In the genomic region with DNA sequence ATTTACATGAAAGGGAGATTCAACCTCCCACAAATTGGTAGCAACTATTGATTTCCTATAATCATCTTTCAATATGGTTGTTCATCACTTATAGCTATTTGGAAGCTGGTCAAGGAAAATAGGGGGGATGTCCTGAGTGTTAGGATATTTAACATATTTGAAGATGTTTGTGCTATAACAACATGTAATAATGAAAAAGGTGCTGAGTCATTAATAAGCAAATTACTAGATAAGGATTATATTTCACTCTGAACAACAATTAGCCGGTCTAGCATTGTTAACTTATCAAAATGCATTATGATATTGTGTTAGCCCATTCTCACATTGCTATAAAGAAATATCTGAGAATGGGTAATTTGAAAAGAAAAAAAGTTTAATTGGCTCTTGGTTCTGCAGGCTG, we compare ENCODE assay signal across 2 cellular contexts.
TF ChIP-seq lines count a peak whose summit lies in the region.

No MANE protein-coding gene starts in this region.

TF ChIP-seq in HepG2, 621 proteins besides CTCF, POLR2A, EP300 and RAD21:
- no peak for TF ChIP-seq PAF1 (CRISPR knock-in tag; IDR thresholded peaks at IDR 0.05)
- TF ChIP-seq MAFK (conservative IDR thresholded peaks at IDR 0.05 in 1 of 2, IDR thresholded peaks at IDR 0.05 in 1 of 2; ENCODE audit: low read length in 2 of 2), result peak; percentile 20 to 75; a peak in 2 of 4 replicates
- TF ChIP-seq SALL2 (CRISPR knock-in tag; IDR thresholded peaks at IDR 0.05), result no peak
- TF ChIP-seq MAFF (IDR thresholded peaks at IDR 0.05; ENCODE audit: low read depth, low read length), result peak; percentile 57
- 0 out of 2 replicates have a peak, but pooled peaks have one; percentile 9 for TF ChIP-seq NFE2L2 (IDR thresholded peaks at IDR 0.05; ENCODE audit: low read length)

TF ChIP-seq in IMR-90, 13 proteins besides CTCF, POLR2A, EP300 and RAD21:
- peak; percentile 55 for TF ChIP-seq MAFK (IDR thresholded peaks at IDR 0.05; ENCODE audit: low read depth, low read length)
- TF ChIP-seq RFX5 (IDR thresholded peaks at IDR 0.05; ENCODE audit: low read depth, low read length), result no peak
- TF ChIP-seq FOS (IDR thresholded peaks at IDR 0.05; ENCODE audit: low read depth, low read length), result no peak
- no peak for TF ChIP-seq RCOR1 (IDR thresholded peaks at IDR 0.05; ENCODE audit: insufficient replicate concordance, low read length)
- TF ChIP-seq SMC3 (IDR thresholded peaks at IDR 0.05; ENCODE audit: low read depth, low read length), result no peak
- TF ChIP-seq BHLHE40 (IDR thresholded peaks at IDR 0.05; ENCODE audit: low read depth, low read length), result no peak
- TF ChIP-seq MXI1 (IDR thresholded peaks at IDR 0.05; ENCODE audit: borderline replicate concordance, low read depth, low read length), result no peak
- no peak for TF ChIP-seq CEBPB (IDR thresholded peaks at IDR 0.05; ENCODE audit: low read depth, low read length)
- TF ChIP-seq NFE2L2 (IDR thresholded peaks at IDR 0.05; ENCODE audit: low read depth, low read length), result 0 out of 2 replicates have a peak, but pooled peaks have one; percentile 19
- TF ChIP-seq MAZ (IDR thresholded peaks at IDR 0.05; ENCODE audit: borderline replicate concordance, low read depth, low read length), result no peak
